In genomic region chr9:546235-546634, GRCh38 we compare ENCODE assay signal across 16 cellular contexts. TPM values are rescaled to one million over a fixed set of nuclear protein-coding genes. Genes with fewer than 3 reads are reported as not detected.
DNase-seq lines count a peak whose midpoint lies in the region; ATAC-seq and TF ChIP-seq lines count a peak whose summit lies in the region.
"Had no signal": no experiment of that assay in that cellular context is flagged by ENCODE, and none has a peak within 500 bp of the region (broad histone marks: within the 10 kb centered on the region; RNA-seq: fewer than 3 reads in every experiment).

No MANE protein-coding gene starts in this region.

- TF ChIP-seq EP300 in suprapubic skin (IDR thresholded peaks at IDR 0.05), result no peak

- H2AFZ ChIP-seq in OCI-LY7 (ENCODE audit: low read length), result peak overlapping the region; percentile 59; the same call in 1 of the 2 replicates
- H2AFZ ChIP-seq: GM23248, parathyroid adenoma had no signal

- H3K9me3 ChIP-seq in OCI-LY7 (ENCODE audit: low read length) (no peaks in the 10 kb centered on the region), suprapubic skin (no peaks in the 10 kb centered on the region)

- H3K27ac Mint-ChIP-seq in endothelial cell (ENCODE audit: unreplicated experiment) (peak overlapping the region; percentile 91), osteocyte (ENCODE audit: unreplicated experiment) (no peak overlapping the region)

- H3K36me3 ChIP-seq in OCI-LY7 (ENCODE audit: insufficient read depth, low read length) (peaks cover 31% of the 10 kb centered on the region), suprapubic skin (no peaks in the 10 kb centered on the region)

- H3K9me3 Mint-ChIP-seq in endothelial cell (ENCODE audit: unreplicated experiment), result no peaks in the 10 kb centered on the region
- H3K9me3 Mint-ChIP-seq in osteocyte (ENCODE audit: unreplicated experiment), result no peaks in the 10 kb centered on the region

- WGBS in suprapubic skin, result 61% methylated on average over 3 of the region's 3 CpGs

- peaks cover 4% of the 10 kb centered on the region; the same call in 1 of the 2 replicates for H3K79me2 ChIP-seq in OCI-LY7 (ENCODE audit: insufficient read depth, low read depth, low read length)
- H3K79me2 ChIP-seq: parathyroid adenoma had no signal

- peak overlapping the region; percentile 65 for H3K4me2 ChIP-seq in OCI-LY7 (ENCODE audit: low read length)
- H3K4me2 ChIP-seq: KMS-11 had no signal

- H4K20me1 ChIP-seq in OCI-LY7 (ENCODE audit: insufficient read depth, low read length), result no peaks in the 10 kb centered on the region

- no peaks in the 10 kb centered on the region for H3K9me2 ChIP-seq in OCI-LY7 (ENCODE audit: insufficient read depth, low read length)

- no peak for DNase-seq in OCI-LY7 (ENCODE audit: low spot score)
- no peak for DNase-seq in endothelial cell (ENCODE audit: low spot score)
- peak; percentile 52 for DNase-seq in islet precursor cell
- DNase-seq in suprapubic skin (ENCODE audit: low spot score in 2 of 2), result no peak
- no peak for DNase-seq in HuH-7 (ENCODE audit: low spot score)
- no peak for DNase-seq in osteocyte (ENCODE audit: extremely low spot score, unreplicated experiment)
- DNase-seq: activated CD4-positive, CD25-positive, alpha-beta regulatory T cell; activated CD8-positive, alpha-beta memory T cell treated with anti-CD3 and anti-CD28 coated beads for 24 hours; kidney; SHP77 treated with DMSO at 0.1 percent for 48 hours; stimulated activated naive CD4-positive, alpha-beta T cell treated with Interleukin-2 at 50 U/mL for 16 hours had no signal

- no peaks in the 10 kb centered on the region for H3K27me3 ChIP-seq in suprapubic skin

- CTCF ChIA-PET in OCI-LY7 (lab: Charles Lee; ENCODE audit: unreplicated experiment), result no interaction called here

- H3K27ac ChIP-seq in OCI-LY7 (ENCODE audit: low read depth, low read length, poor library complexity, severe bottlenecking), result no peak overlapping the region
- peak overlapping the region; percentile 65 for H3K27ac ChIP-seq in suprapubic skin
- H3K27ac ChIP-seq: GM23248, KMS-11, parathyroid adenoma had no signal

- H3K36me3 Mint-ChIP-seq in endothelial cell (ENCODE audit: low read depth, unreplicated experiment), result peaks cover 12% of the 10 kb centered on the region
- no peaks in the 10 kb centered on the region for H3K36me3 Mint-ChIP-seq in osteocyte (ENCODE audit: unreplicated experiment)

- ATAC-seq in HG03442 (IDR thresholded peaks at IDR 0.05; ENCODE audit: unreplicated experiment) (no peak), GM21447 (IDR thresholded peaks at IDR 0.05; ENCODE audit: unreplicated experiment) (no peak)

- POLR2A ChIA-PET in OCI-LY7 (lab: Charles Lee), result interaction anchor here (1.3 to 2.9 kb wide), 2 partner anchors 8 to 23 kb away, joined by 4 to 9 read pairs; no protein-coding TSS in a partner anchor

- H3K4me3 Mint-ChIP-seq in endothelial cell (ENCODE audit: unreplicated experiment) (no peak overlapping the region), osteocyte (ENCODE audit: unreplicated experiment) (no peak overlapping the region)

- H3K27me3 Mint-ChIP-seq in endothelial cell (ENCODE audit: unreplicated experiment) (peaks cover 5% of the 10 kb centered on the region), osteocyte (ENCODE audit: unreplicated experiment) (peaks cover 4% of the 10 kb centered on the region)

- no peak for TF ChIP-seq CTCF in OCI-LY7 (conservative IDR thresholded peaks at IDR 0.05; ENCODE audit: low read length)
- no peak for TF ChIP-seq CTCF in endothelial cell (IDR thresholded peaks at IDR 0.05; ENCODE audit: unreplicated experiment)
- TF ChIP-seq CTCF in suprapubic skin (IDR thresholded peaks at IDR 0.05), result no peak
- no peak for TF ChIP-seq CTCF in osteocyte (IDR thresholded peaks at IDR 0.05)

- peaks cover 25% of the 10 kb centered on the region for H3K4me1 ChIP-seq in OCI-LY7 (ENCODE audit: insufficient read depth, low read length, poor library complexity, severe bottlenecking)
- peaks cover 26% of the 10 kb centered on the region for H3K4me1 ChIP-seq in suprapubic skin
- H3K4me1 ChIP-seq: parathyroid adenoma had no signal

- BruUV-seq in OCI-LY7 (replicated peaks; lab: Mats Ljungman, UMichigan), result no TSS peak

- H3K4me3 ChIP-seq in OCI-LY7 (ENCODE audit: low read depth, low read length, poor library complexity, severe bottlenecking), result peak overlapping the region; percentile 41
- H3K4me3 ChIP-seq in suprapubic skin, result no peak overlapping the region
- H3K4me3 ChIP-seq: GM23248 had no signal

- H3K4me1 Mint-ChIP-seq in endothelial cell (ENCODE audit: unreplicated experiment) (peaks cover 50% of the 10 kb centered on the region), osteocyte (ENCODE audit: unreplicated experiment) (no peaks in the 10 kb centered on the region)

- intact Hi-C loops in OCI-LY7 (cut with micrococcal nuclease; ENCODE audit: unreplicated experiment), result no loop called here

- TF ChIP-seq POLR2A in suprapubic skin (IDR thresholded peaks at IDR 0.05), result no peak

RNA-seq across cellular contexts. Expression of gene KANK1, which starts 41.7 kb away (rescaled TPM):
- 16.5 and 18.8 TPM in 2 replicates for total RNA-seq in OCI-LY7 (2014; rRNA removed; shearing (Covaris generic))
- total RNA-seq in OCI-LY7 (2022), result 41.0 and 45.8 TPM in 2 replicates
- total RNA-seq in endothelial cell (ENCODE audit: unreplicated experiment), result 18.4 TPM
- total RNA-seq in suprapubic skin, result 100 to 1,000 TPM; 113 to 158 (median 132) TPM
- 3.5 and 3.7 TPM in 2 replicates for total RNA-seq in osteocyte
